9 cellular contexts compared by ENCODE assay signal in the genomic region with DNA sequence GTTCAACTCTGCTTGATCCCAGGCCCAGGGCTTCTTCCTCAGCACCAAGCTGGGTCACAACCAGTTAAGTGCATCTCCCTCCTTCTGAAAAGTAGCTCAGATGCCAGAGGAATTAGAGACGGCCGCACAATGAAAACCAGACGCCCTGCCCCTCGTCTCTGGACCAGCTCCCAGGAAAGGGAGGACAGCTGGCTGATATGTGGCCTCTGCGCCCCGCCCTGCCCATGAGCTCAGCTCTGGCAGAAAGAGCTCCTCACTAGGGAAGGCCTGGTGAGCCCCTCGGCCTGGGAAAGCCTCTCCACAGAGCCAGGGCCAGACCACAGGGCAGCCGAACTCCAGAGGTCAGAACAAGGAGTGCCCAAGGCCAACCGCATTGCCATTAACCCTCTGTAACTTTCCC. TPM values are rescaled to one million over a fixed set of nuclear protein-coding genes. Genes with fewer than 3 reads are reported as not detected.
A peak's percentile ranks its signal among the peaks of the same experiment; 100 is the strongest.
DNase-seq lines count a peak whose midpoint lies in the region; ATAC-seq and TF ChIP-seq lines count a peak whose summit lies in the region.
"Had no signal": no experiment of that assay in that cellular context is flagged by ENCODE, and none has a peak within 500 bp of the region (broad histone marks: within the 10 kb centered on the region; RNA-seq: fewer than 3 reads in every experiment).

No MANE protein-coding gene starts in this region.

- no peaks in the 10 kb centered on the region for H3K27me3 ChIP-seq in mesendoderm (ENCODE audit: insufficient read depth, low read length, poor library complexity)
- no peaks in the 10 kb centered on the region for H3K27me3 ChIP-seq in tibial artery

- no peak overlapping the region for H4K5ac ChIP-seq in mesendoderm (ENCODE audit: low read length)

- H3K27ac ChIP-seq in mesendoderm (ENCODE audit: low read depth, low read length) (no peak overlapping the region), tibial artery (peak overlapping the region; percentile 79 to 82)

- ATAC-seq in GM21360 (IDR thresholded peaks at IDR 0.05; ENCODE audit: unreplicated experiment), result no peak
- no peak for ATAC-seq in GM19035 (IDR thresholded peaks at IDR 0.05; ENCODE audit: unreplicated experiment)
- no peak for ATAC-seq in GM21447 (IDR thresholded peaks at IDR 0.05; ENCODE audit: unreplicated experiment)

- H3K9ac ChIP-seq in mesendoderm (ENCODE audit: low read length), result no peak overlapping the region

- H2AK5ac ChIP-seq in mesendoderm (ENCODE audit: low read length), result no peak overlapping the region

- no peak for TF ChIP-seq CTCF in tibial artery (IDR thresholded peaks at IDR 0.05)

- H3K4me3 ChIP-seq in mesendoderm (ENCODE audit: low read length) (no peak overlapping the region), tibial artery (no peak overlapping the region)

- H3K4me1 ChIP-seq in mesendoderm (ENCODE audit: control insufficient read depth, low read depth, low read length) (peaks cover 3% of the 10 kb centered on the region), tibial artery (peaks cover 8 to 69% (median 60%) of the 10 kb centered on the region in 4 donors)

- H4K8ac ChIP-seq in mesendoderm (ENCODE audit: low read depth, low read length), result no peak overlapping the region

- H3K79me1 ChIP-seq in mesendoderm (ENCODE audit: low read length), result no peaks in the 10 kb centered on the region

- H3K4me2 ChIP-seq in mesendoderm (ENCODE audit: low read length), result no peak overlapping the region

- H3K23ac ChIP-seq in mesendoderm (ENCODE audit: low read length), result peak overlapping the region; percentile 45

- no peaks in the 10 kb centered on the region for H3K79me2 ChIP-seq in mesendoderm (ENCODE audit: control insufficient read depth, insufficient read depth, low read length)

- H3K56ac ChIP-seq in mesendoderm (ENCODE audit: low read length), result no peak overlapping the region

- DNase-seq in M059J (ENCODE audit: low read depth) (peak; percentile 65), epidermal melanocyte (ENCODE audit: insufficient read length, low spot score) (peak; percentile 80), mesendoderm (no peak), tibial artery (peak; percentile 75 to 93)
- DNase-seq: activated CD4-positive, alpha-beta T cell treated with anti-CD3 and anti-CD28 coated beads, Interleukin-2, amount 50 U/mL, for 48 hours had no signal

- no peaks in the 10 kb centered on the region for H3K9me3 ChIP-seq in tibial artery

- WGBS in mesendoderm (ENCODE audit: extremely low coverage, insufficient coverage, low lambda C conversion rate), result no CpG with 5 or more reads among the region's 9 CpGs

- no peak overlapping the region for H3K4ac ChIP-seq in mesendoderm (ENCODE audit: low read depth, low read length)

- H2BK5ac ChIP-seq in mesendoderm (ENCODE audit: low read length), result no peak overlapping the region

- H3K36me3 ChIP-seq in mesendoderm (ENCODE audit: control insufficient read depth, insufficient read depth, low read length) (no peaks in the 10 kb centered on the region), tibial artery (no peaks in the 10 kb centered on the region)

- intact Hi-C loops in tibial artery (cut with DNase I; ENCODE audit: low total_unique reads), result no loop called here

- no peak overlapping the region for H2BK15ac ChIP-seq in mesendoderm (replicated peaks; ENCODE audit: low read depth)

- H3K18ac ChIP-seq in mesendoderm (ENCODE audit: low read length), result no peak overlapping the region

- no peak overlapping the region for H2BK120ac ChIP-seq in mesendoderm (ENCODE audit: low read depth, low read length)

RNA-seq across cellular contexts. Expression of a gene that starts 18.1 kb away (rescaled TPM):
- total RNA-seq in M059J (2014; rRNA removed; shearing (Covaris generic)), result not detected in 2 replicates
- polyA plus RNA-seq in mesendoderm (2013, experiment 1 of 2), result not detected
- polyA plus RNA-seq in mesendoderm (2013, experiment 2 of 2), result not detected
- polyA plus RNA-seq: urinary bladder had no signal
